Comparison of ENCODE assay signal across 1 cellular context in genomic region chr20:54179946-54180345, GRCh38.
TF ChIP-seq lines count a peak whose summit lies in the region.

No MANE protein-coding gene starts in this region.

TF ChIP-seq in HCT116, 20 proteins besides CTCF, POLR2A, EP300 and RAD21 (continued from another document):
- TF ChIP-seq ZBTB33 (IDR thresholded peaks at IDR 0.05; ENCODE audit: extremely low read depth, insufficient replicate concordance, low read length) (no peak), TCF7L2 (IDR thresholded peaks at IDR 0.05; ENCODE audit: borderline replicate concordance, extremely low read depth, insufficient read depth, insufficient read length) (peak; percentile 33), ELF1 (IDR thresholded peaks at IDR 0.05; ENCODE audit: borderline replicate concordance, low read depth) (no peak)
